Comparison of ENCODE assay signal across 28 cellular contexts in genomic region chr3:1710663-1711062, GRCh38.
"Had no signal": no experiment of that assay in that cellular context is flagged by ENCODE, and none has a peak within 500 bp of the region (broad histone marks: within the 10 kb centered on the region; RNA-seq: fewer than 3 reads in every experiment).

No MANE protein-coding gene starts in this region.

- H3K27ac Mint-ChIP-seq: naive B cell; naive thymus-derived CD8-positive, alpha-beta T cell; natural killer cell treated with Interleukin-12 subunit alpha and Interleukin-12 subunit beta and Interleukin-15 and Interleukin-18, amount 100 ng/mL, for 72 hours; nephron progenitor cell; progenitor cell of endocrine pancreas; stimulated activated effector memory CD8-positive, alpha-beta T cell treated with anti-CD3 and anti-CD28 coated beads, Interleukin-12 subunit alpha, Interleukin-12 subunit beta, amount 100 ng/mL, for 72 hours; stimulated activated naive B cell treated with anti-CD40 and anti-IgM and Interleukin-4, amounts not matched to agents 10 μg/mL and 1 μg/mL and 100 μg/mL, for 72 hours; stimulated activated naive CD8-positive, alpha-beta T cell treated with anti-CD3 and anti-CD28 coated beads, Interleukin-15, Interleukin-2, amounts not matched to agents 100 ng/mL and 50 ng/mL, for 24 hours; type B pancreatic cell had no signal

- H3K9me3 ChIP-seq: pancreas, testis, upper lobe of right lung had no signal

- H3K4me3 ChIP-seq: pancreas, psoas muscle, right lobe of liver, sigmoid colon, stomach, testis, tibial artery, transverse colon, upper lobe of right lung, uterus had no signal

- H3K4me1 ChIP-seq: pancreas, psoas muscle, right lobe of liver, sigmoid colon, stomach, testis, tibial artery, transverse colon, upper lobe of right lung, uterus had no signal

- H3K27ac ChIP-seq: pancreas, psoas muscle, right lobe of liver, sigmoid colon, stomach, testis, tibial artery, transverse colon, upper lobe of right lung, uterus had no signal

- H3K4me1 Mint-ChIP-seq: naive B cell; naive thymus-derived CD8-positive, alpha-beta T cell; nephron progenitor cell; neural crest cell; stimulated activated effector memory CD8-positive, alpha-beta T cell treated with anti-CD3 and anti-CD28 coated beads, Interleukin-12 subunit alpha, Interleukin-12 subunit beta, amount 100 ng/mL, for 72 hours; stimulated activated naive B cell treated with anti-CD40 and anti-IgM and Interleukin-4, amounts not matched to agents 10 μg/mL and 1 μg/mL and 100 μg/mL, for 72 hours had no signal

- DNase-seq: naive B cell; naive thymus-derived CD8-positive, alpha-beta T cell; nephron progenitor cell; occipital lobe; psoas muscle; right lobe of liver; sigmoid colon; small intestine; stimulated activated CD4-positive, alpha-beta T cell treated with anti-CD3 and anti-CD28 coated beads, Interleukin-15, amount 100 ng/mL, for 24 hours; stimulated activated CD4-positive, alpha-beta T cell treated with anti-CD3 and anti-CD28 coated beads, Interleukin-2, amount 100 ng/mL, for 24 hours; stimulated activated CD4-positive, alpha-beta T cell treated with anti-CD3 and anti-CD28 coated beads, Interleukin-2, amount 100 ng/mL, for 48 hours; stimulated activated CD4-positive, alpha-beta T cell treated with anti-CD3 and anti-CD28 coated beads, Interleukin-4, amount 100 ng/mL, for 24 hours; stimulated activated naive B cell treated with anti-CD40 and anti-IgM and Interleukin-4, amounts not matched to agents 10 μg/mL and 1 μg/mL and 100 μg/mL, for 72 hours; stimulated activated naive CD4-positive, alpha-beta T cell treated with Interleukin-2 at 50 U/mL for 16 hours; stomach; testis; tibial artery; transverse colon; upper lobe of right lung; uterus had no signal

- H3K4me3 Mint-ChIP-seq: naive B cell; naive thymus-derived CD8-positive, alpha-beta T cell; natural killer cell treated with Interleukin-12 subunit alpha and Interleukin-12 subunit beta and Interleukin-15 and Interleukin-18, amount 100 ng/mL, for 72 hours; nephron progenitor cell; neural crest cell; stimulated activated effector memory CD8-positive, alpha-beta T cell treated with anti-CD3 and anti-CD28 coated beads, Interleukin-12 subunit alpha, Interleukin-12 subunit beta, amount 100 ng/mL, for 72 hours; stimulated activated naive B cell treated with anti-CD40 and anti-IgM and Interleukin-4, amounts not matched to agents 10 μg/mL and 1 μg/mL and 100 μg/mL, for 72 hours; stimulated activated naive CD8-positive, alpha-beta T cell treated with anti-CD3 and anti-CD28 coated beads, Interleukin-15, Interleukin-2, amounts not matched to agents 100 ng/mL and 50 ng/mL, for 24 hours; type B pancreatic cell had no signal

- H3K36me3 ChIP-seq: pancreas, right lobe of liver, sigmoid colon, stomach, tibial artery, transverse colon, upper lobe of right lung, uterus had no signal

- H3K27me3 Mint-ChIP-seq: naive B cell; naive thymus-derived CD8-positive, alpha-beta T cell; natural killer cell treated with Interleukin-12 subunit alpha and Interleukin-12 subunit beta and Interleukin-15 and Interleukin-18, amount 100 ng/mL, for 72 hours; progenitor cell of endocrine pancreas; stimulated activated naive B cell treated with anti-CD40 and anti-IgM and Interleukin-4, amounts not matched to agents 10 μg/mL and 1 μg/mL and 100 μg/mL, for 72 hours; stimulated activated naive CD8-positive, alpha-beta T cell treated with anti-CD3 and anti-CD28 coated beads, Interleukin-15, Interleukin-2, amounts not matched to agents 100 ng/mL and 50 ng/mL, for 24 hours; type B pancreatic cell had no signal

- H3K27me3 ChIP-seq: pancreas, right lobe of liver, sigmoid colon, stomach, testis, tibial artery, transverse colon, upper lobe of right lung had no signal

- ATAC-seq: naive thymus-derived CD8-positive, alpha-beta T cell; natural killer cell treated with Interleukin-12 subunit alpha and Interleukin-12 subunit beta and Interleukin-15 and Interleukin-18, amount 100 ng/mL, for 72 hours; pancreas; psoas muscle; right cardiac atrium; right lobe of liver; stimulated activated effector memory CD8-positive, alpha-beta T cell treated with anti-CD3 and anti-CD28 coated beads, Interleukin-12 subunit alpha, Interleukin-12 subunit beta, amount 100 ng/mL, for 72 hours; stimulated activated naive B cell treated with anti-CD40 and anti-IgM and Interleukin-4, amounts not matched to agents 10 μg/mL and 1 μg/mL and 100 μg/mL, for 72 hours; upper lobe of right lung had no signal

- H3K36me3 Mint-ChIP-seq: naive B cell; natural killer cell treated with Interleukin-12 subunit alpha and Interleukin-12 subunit beta and Interleukin-15 and Interleukin-18, amount 100 ng/mL, for 72 hours; stimulated activated effector memory CD8-positive, alpha-beta T cell treated with anti-CD3 and anti-CD28 coated beads, Interleukin-12 subunit alpha, Interleukin-12 subunit beta, amount 100 ng/mL, for 72 hours; stimulated activated naive B cell treated with anti-CD40 and anti-IgM and Interleukin-4, amounts not matched to agents 10 μg/mL and 1 μg/mL and 100 μg/mL, for 72 hours; type B pancreatic cell had no signal

- H3K9me3 Mint-ChIP-seq: stimulated activated naive CD8-positive, alpha-beta T cell treated with anti-CD3 and anti-CD28 coated beads, Interleukin-15, Interleukin-2, amounts not matched to agents 100 ng/mL and 50 ng/mL, for 24 hours had no signal
